Comparison of ENCODE assay signal across 11 cellular contexts in genomic region chr17:14784997-14785696, GRCh38.
A peak's percentile ranks its signal among the peaks of the same experiment; 100 is the strongest.
DNase-seq lines count a peak whose midpoint lies in the region; ATAC-seq, FAIRE-seq and TF ChIP-seq lines count a peak whose summit lies in the region.
"Had no signal": no experiment of that assay in that cellular context is flagged by ENCODE, and none has a peak within 500 bp of the region (broad histone marks: within the 10 kb centered on the region; RNA-seq: fewer than 3 reads in every experiment).

No MANE protein-coding gene starts in this region.

- H3K36me3 ChIP-seq in WERI-Rb-1, result no peaks in the 10 kb centered on the region
- no peaks in the 10 kb centered on the region for H3K36me3 ChIP-seq in kidney (ENCODE audit: control insufficient read depth in 1 of 2, insufficient read depth in 2 of 2, low read length in 2 of 2)
- no peaks in the 10 kb centered on the region for H3K36me3 ChIP-seq in left ventricle myocardium inferior
- H3K36me3 ChIP-seq: lower lobe of right lung had no signal

- no peak overlapping the region for H3K9ac ChIP-seq in kidney (ENCODE audit: low read length in 2 of 2)

- peak; percentile 83 for ATAC-seq in GM21529 (IDR thresholded peaks at IDR 0.05; ENCODE audit: unreplicated experiment)

- FAIRE-seq in kidney (lab: Jason Lieb, UNC), result no peak

- no peak overlapping the region for H3K27ac ChIP-seq in WERI-Rb-1
- H3K27ac ChIP-seq in kidney (ENCODE audit: low read depth in 2 of 2, low read length in 2 of 2), result no peak overlapping the region
- no peak overlapping the region for H3K27ac ChIP-seq in left ventricle myocardium inferior (replicated peaks)
- H3K27ac ChIP-seq: lower lobe of right lung had no signal

- H3K4me1 ChIP-seq in kidney (ENCODE audit: control insufficient read depth in 1 of 2, insufficient read depth in 1 of 2, low read depth in 1 of 2, low read length in 2 of 2) (no peaks in the 10 kb centered on the region), left ventricle myocardium inferior (no peaks in the 10 kb centered on the region)
- H3K4me1 ChIP-seq: lower lobe of right lung had no signal

- no peak overlapping the region for H3K4me3 ChIP-seq in WERI-Rb-1 (ENCODE audit: low read depth, low read length)
- H3K4me3 ChIP-seq in kidney (ENCODE audit: low read length in 2 of 2), result no peak overlapping the region
- H3K4me3 ChIP-seq in left ventricle myocardium inferior, result no peak overlapping the region
- H3K4me3 ChIP-seq: lower lobe of right lung had no signal

- DNase-seq in ELF-1 (ENCODE audit: low read depth, low spot score) (peak; percentile 34), WERI-Rb-1 (peak; percentile 34), kidney (no peak), EL (no peak), putamen (ENCODE audit: low spot score) (no peak), left ventricle myocardium inferior (no peak), NCI-H69 (lab: John Stamatoyannopoulos, UW) (no peak)
- DNase-seq: dermis blood vessel endothelial cell, lower lobe of right lung, NCI-H345 had no signal

- H3K27me3 ChIP-seq in WERI-Rb-1 (ENCODE audit: insufficient read depth, low read depth, severe bottlenecking), result no peaks in the 10 kb centered on the region
- peaks cover 28% of the 10 kb centered on the region for H3K27me3 ChIP-seq in left ventricle myocardium inferior (ENCODE audit: low read depth)

- TF ChIP-seq CTCF in WERI-Rb-1 (IDR thresholded peaks at IDR 0.05; ENCODE audit: low read depth, low read length) (peak; percentile 59), kidney (IDR thresholded peaks at IDR 0.05; ENCODE audit: borderline replicate concordance, extremely low read depth, insufficient read depth) (peak; percentile 24), left ventricle myocardium inferior (IDR thresholded peaks at IDR 0.05; ENCODE audit: borderline replicate concordance) (no peak)

- H3K9me3 ChIP-seq in WERI-Rb-1 (ENCODE audit: severe bottlenecking) (no peaks in the 10 kb centered on the region), kidney (ENCODE audit: control insufficient read depth in 1 of 2, low read length in 2 of 2) (peaks cover 0 to 3% of the 10 kb centered on the region in 2 donors), left ventricle myocardium inferior (replicated peaks) (no peaks in the 10 kb centered on the region)
- H3K9me3 ChIP-seq: lower lobe of right lung had no signal

- intact Hi-C loops in kidney (cut with DNase I), result no loop called here
- intact Hi-C loops in left ventricle myocardium inferior (cut with micrococcal nuclease), result no loop called here

Comparison
In these comparisons a context has a peak if more than half of its experiments do, and no peak if none do; other contexts are left out.
1. DNase-seq: peak in ELF-1 (single experiment) and WERI-Rb-1 (single experiment); none in kidney (single experiment), EL (single experiment), putamen (single experiment), left ventricle myocardium inferior (single experiment) and NCI-H69 (single experiment).